18 cellular contexts compared by ENCODE assay signal in the genomic region with DNA sequence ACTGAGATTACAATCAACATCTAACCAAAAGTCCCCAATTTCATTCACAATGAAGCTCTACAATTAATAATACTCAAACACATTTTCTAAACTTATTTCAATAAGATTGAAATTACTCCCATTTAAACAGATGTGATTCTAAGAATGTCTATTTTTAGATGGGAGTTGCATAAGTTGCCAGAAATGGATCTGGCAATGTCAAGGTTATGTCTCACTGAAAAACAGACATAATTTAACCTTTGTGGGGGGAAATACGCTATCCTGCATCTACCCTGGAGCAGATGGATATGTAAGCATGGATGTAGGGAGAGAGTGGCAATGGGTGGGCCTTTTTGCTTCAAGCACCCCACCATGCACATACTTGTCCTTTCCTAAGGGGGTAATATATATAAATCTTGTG.
"Had no signal": no experiment of that assay in that cellular context is flagged by ENCODE, and none has a peak within 500 bp of the region (broad histone marks: within the 10 kb centered on the region; RNA-seq: fewer than 3 reads in every experiment).

No MANE protein-coding gene starts in this region.

- ATAC-seq: activated CD4-positive, alpha-beta T cell treated with anti-CD3 and anti-CD28 coated beads for 36 hours; activated CD8-positive, alpha-beta memory T cell treated with anti-CD3 and anti-CD28 coated beads, Interleukin-2, amount 10 ng/mL, durations not matched to agents 7 days and 5 days; activated T-helper 17 cell treated with anti-CD3 and anti-CD28 coated beads, Interleukin-2, amount 50 U/mL, for 72 hours; naive thymus-derived CD8-positive, alpha-beta T cell; sciatic nerve; stimulated activated effector memory CD8-positive, alpha-beta T cell treated with anti-CD3 and anti-CD28 coated beads, Interleukin-12 subunit alpha, Interleukin-12 subunit beta, amount 100 ng/mL, for 72 hours had no signal

- DNase-seq: activated CD4-positive, alpha-beta memory T cell treated with anti-CD3 and anti-CD28 coated beads for 36 hours; activated CD4-positive, alpha-beta T cell treated with anti-CD3 and anti-CD28 coated beads for 36 hours; activated CD8-positive, alpha-beta memory T cell treated with anti-CD3 and anti-CD28 coated beads, Interleukin-2, amount 10 ng/mL, durations not matched to agents 7 days and 5 days; activated naive CD4-positive, alpha-beta T cell; activated naive CD8-positive, alpha-beta T cell treated with anti-CD3 and anti-CD28 coated beads for 36 hours; activated T-cell treated with anti-CD3 and anti-CD28 coated beads, Interleukin-2, amount 50 U/mL, for 1 hour; amygdala; naive thymus-derived CD8-positive, alpha-beta T cell; stimulated activated CD4-positive, alpha-beta T cell treated with anti-CD3 and anti-CD28 coated beads, Interleukin-4, amount 100 ng/mL, for 24 hours; stomach; trophoblast cell had no signal

- H3K4me1 ChIP-seq: prostate gland had no signal

- FAIRE-seq: frontal cortex, TTC549 had no signal

- H3K36me3 ChIP-seq: cardiac muscle cell, prostate gland had no signal

- H3K27me3 ChIP-seq: cardiac muscle cell, stomach had no signal

- H3K9me3 ChIP-seq: prostate gland, stomach had no signal

- H3K4me3 ChIP-seq: cardiac muscle cell, prostate gland, stomach had no signal

- H3K27ac ChIP-seq: cardiac muscle cell, prostate gland, stomach had no signal
